ENCODE assay signal across 9 cellular contexts in genomic region chr12:47356129-47356622, GRCh38.
A peak's percentile ranks its signal among the peaks of the same experiment; 100 is the strongest.
DNase-seq lines count a peak whose midpoint lies in the region; ATAC-seq, FAIRE-seq and TF ChIP-seq lines count a peak whose summit lies in the region.
"Had no signal": no experiment of that assay in that cellular context is flagged by ENCODE, and none has a peak within 500 bp of the region (broad histone marks: within the 10 kb centered on the region; RNA-seq: fewer than 3 reads in every experiment).

No MANE protein-coding gene starts in this region.

- H3K79me2 ChIP-seq in astrocyte (ENCODE audit: insufficient read depth, low read length) = no peaks in the 10 kb centered on the region

- no peaks in the 10 kb centered on the region for H3K27me3 ChIP-seq in BLaER1 treated with 17β-estradiol and CSF1 and Interleukin-3, amounts not matched to agents 10 nM and 100 nM
- no peaks in the 10 kb centered on the region for H3K27me3 ChIP-seq in astrocyte (ENCODE audit: insufficient read depth, low read length)
- H3K27me3 ChIP-seq in upper lobe of right lung = no peaks in the 10 kb centered on the region

- peaks cover 36 to 92% (median 45%) of the 10 kb centered on the region in 10 experiments for H3K4me1 ChIP-seq in BLaER1 treated with 17β-estradiol and CSF1 and Interleukin-3, amounts not matched to agents 10 nM and 100 nM
- H3K4me1 ChIP-seq in astrocyte (ENCODE audit: insufficient read depth, low read length) = no peaks in the 10 kb centered on the region
- H3K4me1 ChIP-seq in upper lobe of right lung = peaks cover 11% of the 10 kb centered on the region

- peaks cover 1% of the 10 kb centered on the region for H3K9me3 Mint-ChIP-seq in astrocyte (ENCODE audit: unreplicated experiment)

- no peak overlapping the region for H2AFZ ChIP-seq in astrocyte (ENCODE audit: low read depth, low read length)

- peaks cover 0 to 31% (median 17%) of the 10 kb centered on the region in 11 experiments; a peak in 17 of 22 replicates for H3K9me3 ChIP-seq in BLaER1 treated with 17β-estradiol and CSF1 and Interleukin-3, amounts not matched to agents 10 nM and 100 nM (replicated peaks in 1 of 11)
- H3K9me3 ChIP-seq in astrocyte (ENCODE audit: insufficient read depth, low read depth, low read length) (no peaks in the 10 kb centered on the region), upper lobe of right lung (no peaks in the 10 kb centered on the region)

- H3K27ac ChIP-seq in BLaER1 treated with 17β-estradiol and CSF1 and Interleukin-3, amounts not matched to agents 10 nM and 100 nM = peak overlapping the region; percentile 63 to 98 (median 92)
- H3K27ac ChIP-seq in astrocyte (ENCODE audit: low read depth, low read length) (no peak overlapping the region), upper lobe of right lung (no peak overlapping the region)

- H3K27ac Mint-ChIP-seq in astrocyte (ENCODE audit: unreplicated experiment) = no peak overlapping the region

- H3K27me3 Mint-ChIP-seq in astrocyte (ENCODE audit: low read depth, unreplicated experiment) = no peaks in the 10 kb centered on the region

- peak; percentile 66 for ATAC-seq in GM19438 (IDR thresholded peaks at IDR 0.05; ENCODE audit: low read depth, unreplicated experiment)
- ATAC-seq in HG03460 (IDR thresholded peaks at IDR 0.05; ENCODE audit: unreplicated experiment) = peak; percentile 51
- peak; percentile 84 for ATAC-seq in upper lobe of right lung

- H3K4me3 ChIP-seq in BLaER1 treated with 17β-estradiol and CSF1 and Interleukin-3, amounts not matched to agents 10 nM and 100 nM = peak overlapping the region in 1 of 10 experiments; percentile 17; a peak in 1 of 20 replicates
- no peak overlapping the region for H3K4me3 ChIP-seq in astrocyte (ENCODE audit: insufficient read depth, low read depth, low read length)
- no peak overlapping the region for H3K4me3 ChIP-seq in upper lobe of right lung

- DNase-seq in astrocyte (ENCODE audit: low read depth) (peak; percentile 26), upper lobe of right lung (no peak), NCI-H2227 treated with DMSO at 0.1 percent for 48 hours (lab: John Stamatoyannopoulos, UW) (no peak), cerebellar cortex (ENCODE audit: low spot score) (no peak)
- DNase-seq in stimulated activated naive CD4-positive, alpha-beta T cell (lab: John Stamatoyannopoulos, UW) = no peak

- peak overlapping the region; percentile 58 to 84 (median 71) for H3K4me2 ChIP-seq in BLaER1 treated with 17β-estradiol and CSF1 and Interleukin-3, amounts not matched to agents 10 nM and 100 nM
- no peak overlapping the region for H3K4me2 ChIP-seq in astrocyte (ENCODE audit: low read length)

- H3K4me3 Mint-ChIP-seq in astrocyte (ENCODE audit: unreplicated experiment) = no peak overlapping the region

- TF ChIP-seq CTCF in astrocyte (IDR thresholded peaks at IDR 0.05; ENCODE audit: insufficient read depth, low read depth, low read length) (no peak), upper lobe of right lung (IDR thresholded peaks at IDR 0.05) (no peak)

- no peaks in the 10 kb centered on the region for H3K36me3 Mint-ChIP-seq in astrocyte (ENCODE audit: low read depth, unreplicated experiment)

- peak overlapping the region in 10 of 11 experiments; percentile 4 to 89 (median 68); a peak in 17 of 22 replicates for H3K9ac ChIP-seq in BLaER1 treated with 17β-estradiol and CSF1 and Interleukin-3, amounts not matched to agents 10 nM and 100 nM
- H3K9ac ChIP-seq in astrocyte (ENCODE audit: low read length) = no peak overlapping the region

- no peaks in the 10 kb centered on the region for H3K36me3 ChIP-seq in BLaER1 treated with 17β-estradiol and CSF1 and Interleukin-3, amounts not matched to agents 10 nM and 100 nM
- H3K36me3 ChIP-seq in astrocyte (ENCODE audit: insufficient read depth, low read length) (no peaks in the 10 kb centered on the region), upper lobe of right lung (no peaks in the 10 kb centered on the region)

- H3K4me1 Mint-ChIP-seq in astrocyte (ENCODE audit: low read depth, unreplicated experiment) = peaks cover 7% of the 10 kb centered on the region

- no peaks in the 10 kb centered on the region for H4K20me1 ChIP-seq in BLaER1 treated with 17β-estradiol and CSF1 and Interleukin-3, amounts not matched to agents 10 nM and 100 nM
- no peaks in the 10 kb centered on the region for H4K20me1 ChIP-seq in astrocyte (ENCODE audit: insufficient read depth, low read length)

- no peak for FAIRE-seq in astrocyte (lab: Jason Lieb, UNC)
- FAIRE-seq: TTC549 had no signal

- intact Hi-C loops in upper lobe of right lung (cut with DNase I) = no loop called here

Comparison
In these comparisons a context has a peak if more than half of its experiments do, and no peak if none do; other contexts are left out.
1. H3K27ac ChIP-seq: peak in BLaER1 treated with 17β-estradiol and CSF1 and Interleukin-3, amounts not matched to agents 10 nM and 100 nM (11 of 11); none in astrocyte (single experiment) and upper lobe of right lung (single experiment).
2. Peak in every context shown above with its lines, with median percentiles within 50 percentile points of each other: ATAC-seq.